9 cellular contexts compared by ENCODE assay signal in genomic region chr10:43421201-43421507, GRCh38. TPM values are rescaled to one million over a fixed set of nuclear protein-coding genes. Genes with fewer than 3 reads are reported as not detected.
DNase-seq lines count a peak whose midpoint lies in the region; ATAC-seq, FAIRE-seq and TF ChIP-seq lines count a peak whose summit lies in the region.
"Had no signal": no experiment of that assay in that cellular context is flagged by ENCODE, and none has a peak within 500 bp of the region (broad histone marks: within the 10 kb centered on the region; RNA-seq: fewer than 3 reads in every experiment).

No MANE protein-coding gene starts in this region.

- no peak for TF ChIP-seq EP300 in K562 (IDR thresholded peaks at IDR 0.05; ENCODE audit: low read length)

- no peak for TF ChIP-seq RAD21 in K562 (CRISPR knock-in tag; conservative IDR thresholded peaks at IDR 0.05 in 1 of 2, IDR thresholded peaks at IDR 0.05 in 1 of 2)

- ATAC-seq in Right ventricle myocardium inferior: no peak
- ATAC-seq in K562: no peak
- no peak for ATAC-seq in aorta (ENCODE audit: low FRiP score)

- no peak for TF ChIP-seq POLR2A in K562 (conservative IDR thresholded peaks at IDR 0.05)

- H3K4me1 ChIP-seq in right atrium auricular region: peaks cover 0 to 15% of the 10 kb centered on the region in 2 donors
- H3K4me1 ChIP-seq in K562 (replicated peaks in 1 of 2; ENCODE audit: control insufficient read depth in 2 of 2, insufficient read depth in 2 of 2, low read length in 2 of 2): peaks cover 39 to 53% of the 10 kb centered on the region in 2 experiments
- peaks cover 6% of the 10 kb centered on the region for H3K4me1 ChIP-seq in mesenchymal stem cell (ENCODE audit: control insufficient read depth, insufficient read depth, low read depth, low read length)
- H3K4me1 ChIP-seq in aorta (ENCODE audit: control insufficient read depth in 1 of 2, insufficient read depth in 2 of 2, low read length in 2 of 2): no peaks in the 10 kb centered on the region

- H3K27ac ChIP-seq in right atrium auricular region (peak overlapping the region; percentile 97 to 99), K562 (ENCODE audit: extremely low read depth, low read depth, low read length) (peak overlapping the region; percentile 85), mesenchymal stem cell (ENCODE audit: low read length, poor library complexity, severe bottlenecking) (peak overlapping the region; percentile 91), aorta (ENCODE audit: low read depth in 1 of 2, low read length in 2 of 2) (peak overlapping the region; percentile 5 to 90)

- DNase-seq in right atrium auricular region (ENCODE audit: low spot score): no peak
- DNase-seq in Right ventricle myocardium inferior (ENCODE audit: missing footprints): no peak
- DNase-seq in K562 (ENCODE audit: extremely low read depth in 1 of 4, low spot score in 3 of 4): no peak
- no peak for DNase-seq in mesenchymal stem cell
- DNase-seq in aorta: no peak
- no peak for DNase-seq in NCI-H2171 treated with DMSO at 0.1 percent for 48 hours (lab: John Stamatoyannopoulos, UW)
- DNase-seq in NCI-H1105 treated with DMSO at 0.1 percent for 48 hours (lab: John Stamatoyannopoulos, UW): no peak
- no peak for DNase-seq in NCI-H345 treated with DMSO at 0.1 percent for 48 hours (lab: John Stamatoyannopoulos, UW; ENCODE audit: unreplicated experiment)

- no peak overlapping the region for H2BK120ac ChIP-seq in mesenchymal stem cell (ENCODE audit: low read depth, low read length)

- intact Hi-C loops in Right ventricle myocardium inferior (cut with DNase I): loop anchor here (1.0 to 2.0 kb wide), 2 partner anchors 15 to 24 kb away; no protein-coding TSS in a partner anchor
- intact Hi-C loops in K562 (cut with micrococcal nuclease): no loop called here
- intact Hi-C loops in aorta (cut with DNase I): loop anchor here in 1 of 2 donors (2.0 kb wide), 1 partner anchor 16 kb away; the partner anchor contains the start of gene ZNF487

- H2BK15ac ChIP-seq in mesenchymal stem cell (ENCODE audit: low read depth, poor library complexity, severe bottlenecking): no peak overlapping the region

- H3K4me3 ChIP-seq in right atrium auricular region (peak overlapping the region; percentile 50 to 64), K562 (peak overlapping the region; percentile 13; the same call in 1 of the 2 replicates), mesenchymal stem cell (ENCODE audit: insufficient read depth in 1 of 2, low read depth in 1 of 2, low read length in 2 of 2) (peak overlapping the region in 1 of 2 experiments; percentile 83), aorta (ENCODE audit: low read length in 2 of 2) (peak overlapping the region in 1 of 2 donors; percentile 6)

- H4K8ac ChIP-seq in mesenchymal stem cell (ENCODE audit: low read length): no peak overlapping the region

- no peaks in the 10 kb centered on the region for H4K20me1 ChIP-seq in K562 (replicated peaks; ENCODE audit: control insufficient read depth, insufficient read depth, low read length)

- 38% methylated on average over 4 of the region's 4 CpGs for WGBS in K562 (ENCODE audit: insufficient coverage, low coverage, missing lambda C conversion rate)
- WGBS in mesenchymal stem cell: 91% methylated on average over 3 of the region's 4 CpGs
- 8 to 16% methylated on average over 4 of the region's 4 CpGs for WGBS in aorta, 2 donors

- peak overlapping the region in 1 of 2 experiments; percentile 74 for H3K18ac ChIP-seq in mesenchymal stem cell (ENCODE audit: low read depth in 1 of 2, low read length in 2 of 2)

- H3K23ac ChIP-seq in mesenchymal stem cell (ENCODE audit: low read length in 2 of 2): no peak overlapping the region

- H3K9ac ChIP-seq in K562 (ENCODE audit: insufficient read depth in 1 of 2, low read depth in 2 of 2, low read length in 2 of 2) (peak overlapping the region in 1 of 2 experiments; percentile 70; a peak in 3 of 4 replicates), mesenchymal stem cell (ENCODE audit: low read length) (peak overlapping the region; percentile 92)

- no peaks in the 10 kb centered on the region for H3K9me3 ChIP-seq in right atrium auricular region
- H3K9me3 ChIP-seq in K562 (replicated peaks; ENCODE audit: control insufficient read depth, insufficient read depth, low read depth, low read length): no peaks in the 10 kb centered on the region
- no peaks in the 10 kb centered on the region for H3K9me3 ChIP-seq in mesenchymal stem cell (ENCODE audit: control insufficient read depth, low read length)
- no peaks in the 10 kb centered on the region for H3K9me3 ChIP-seq in aorta (ENCODE audit: control insufficient read depth, low read length)

- no peak overlapping the region for H2BK5ac ChIP-seq in mesenchymal stem cell (ENCODE audit: low read depth, low read length, poor library complexity, severe bottlenecking)

- H4K91ac ChIP-seq in mesenchymal stem cell (ENCODE audit: low read length): no peak overlapping the region

- no peak overlapping the region for H2BK12ac ChIP-seq in mesenchymal stem cell (ENCODE audit: low read length in 2 of 2)

- POLR2A ChIA-PET in K562 (lab: Yijun Ruan, JAX): interaction anchor here (0.6 to 1.7 kb wide), 3 partner anchors 11 to 15 kb away, joined by 3 to 7 read pairs (median 3); partner anchors contain the start of gene ZNF487

- no peak overlapping the region for H3K4ac ChIP-seq in mesenchymal stem cell (ENCODE audit: low read depth in 1 of 2, low read length in 2 of 2)

- H3K36me3 ChIP-seq in right atrium auricular region: no peaks in the 10 kb centered on the region
- H3K36me3 ChIP-seq in K562 (ENCODE audit: control insufficient read depth, insufficient read depth, low read length): no peaks in the 10 kb centered on the region
- no peaks in the 10 kb centered on the region for H3K36me3 ChIP-seq in mesenchymal stem cell (ENCODE audit: control insufficient read depth in 1 of 2, insufficient read depth in 2 of 2, low read depth in 1 of 2, low read length in 2 of 2)
- H3K36me3 ChIP-seq in aorta (ENCODE audit: control insufficient read depth in 1 of 2, insufficient read depth in 2 of 2, low read length in 1 of 2): no peaks in the 10 kb centered on the region

- H2AK5ac ChIP-seq in mesenchymal stem cell (ENCODE audit: low read length, severe bottlenecking): no peak overlapping the region

- no peaks in the 10 kb centered on the region; the same call in 2 of the 3 replicates for H3K79me2 ChIP-seq in K562 (ENCODE audit: control insufficient read depth, insufficient read depth, low read length)

- H3K14ac ChIP-seq in mesenchymal stem cell (ENCODE audit: low read length in 2 of 2): no peak overlapping the region

- H3K79me1 ChIP-seq in mesenchymal stem cell (replicated peaks; ENCODE audit: low read length, poor library complexity, severe bottlenecking): no peaks in the 10 kb centered on the region

- no peaks in the 10 kb centered on the region for H3K9me1 ChIP-seq in K562 (ENCODE audit: control insufficient read depth, insufficient read depth, low read length)

- H3K4me2 ChIP-seq in K562 (ENCODE audit: insufficient read depth, low read length) (peak overlapping the region; percentile 68), mesenchymal stem cell (ENCODE audit: low read length, poor library complexity, severe bottlenecking) (peak overlapping the region; percentile 90)

- in situ Hi-C loops in K562 (cut with MboI): no loop called here

- H2AFZ ChIP-seq in K562 (ENCODE audit: low read depth, low read length): peak overlapping the region; percentile 53
- H2AFZ ChIP-seq in mesenchymal stem cell (ENCODE audit: low read depth, low read length): no peak overlapping the region

- no peaks in the 10 kb centered on the region for H3K27me3 ChIP-seq in right atrium auricular region
- no peaks in the 10 kb centered on the region for H3K27me3 ChIP-seq in K562 (ENCODE audit: control insufficient read depth in 2 of 2, insufficient read depth in 2 of 2, low read length in 2 of 2)
- H3K27me3 ChIP-seq in mesenchymal stem cell (ENCODE audit: control insufficient read depth in 1 of 2, insufficient read depth in 1 of 2, low read length in 2 of 2): no peaks in the 10 kb centered on the region
- no peaks in the 10 kb centered on the region for H3K27me3 ChIP-seq in aorta (ENCODE audit: control insufficient read depth in 1 of 2, insufficient read depth in 2 of 2, low read length in 1 of 2)

- TF ChIP-seq CTCF in right atrium auricular region (IDR thresholded peaks at IDR 0.05): no peak
- no peak for TF ChIP-seq CTCF in K562 (IDR thresholded peaks at IDR 0.05 in 2 of 3, conservative IDR thresholded peaks at IDR 0.05 in 1 of 3; ENCODE audit: insufficient read depth in 2 of 3, low read depth in 1 of 3, low read length in 3 of 3)

- BruUV-seq in K562 (replicated peaks; lab: Mats Ljungman, UMichigan): no TSS peak

- CTCF ChIA-PET in K562 (lab: Yijun Ruan, JAX; ENCODE audit: low intra/inter-chr PET ratio): no interaction called here

- FAIRE-seq in K562 (lab: Jason Lieb, UNC): no peak

RNA-seq across cellular contexts. Expression of gene HNRNPF, which starts 12.2 kb away (rescaled TPM):
- total RNA-seq in right atrium auricular region (10 to 100 TPM; 57.8 to 78.7 TPM), Right ventricle myocardium inferior (87.6 TPM), K562 (2014; rRNA removed) (475 and 482 TPM in 2 replicates), K562 (2014; rRNA removed; fragmentation: Illumina TruSeq; extraction: Trizol) (350 and 367 TPM in 2 replicates), K562 (2015; rRNA removed; fragmentation: Illumina TruSeq; extraction: Trizol) (425 and 438 TPM in 2 replicates), K562 (2021) (436 and 489 TPM in 2 replicates), aorta (100 to 1,000 TPM; 103 to 114 TPM)
- total RNA-seq in K562 (2011; cell fraction: chromatin; rRNA removed; ENCODE audit: low replicate concordance): 85.6 and 109 TPM in 2 replicates
- 72.0 and 75.3 TPM in 2 replicates for total RNA-seq in K562 (2011; cell fraction: nucleolus; rRNA removed)
- 72.8 and 78.1 TPM in 2 replicates for total RNA-seq in K562 (2011; cell fraction: nucleoplasm; rRNA removed)
- polyA plus RNA-seq in K562 (2011; rRNA removed) (331 and 341 TPM in 2 replicates), K562 (2014; fragmentation: Illumina TruSeq; extraction: Trizol) (450 and 461 TPM in 2 replicates), K562 (2014; fragmentation: Nextera tagmentation; extraction: Ambion mirVana) (100 to 1,000 TPM; 192 to 289 TPM), K562 (2014; rRNA removed) (390 and 416 TPM in 2 replicates), aorta (10 to 100 TPM; 54.3 to 63.2 TPM)
- 281 and 294 TPM in 2 replicates for polyA plus RNA-seq in K562 (2011; cell fraction: cytosol; rRNA removed)
- polyA plus RNA-seq in K562 (2011; cell fraction: nucleus; rRNA removed): 122 and 160 TPM in 2 replicates
- polyA plus RNA-seq in K562 (2012): 322 and 499 TPM in 2 replicates
- polyA minus RNA-seq in K562 (2011; rRNA and poly(A)+ RNA removed): 441 and 450 TPM in 2 replicates
- 190 and 194 TPM in 2 replicates for polyA minus RNA-seq in K562 (2011; cell fraction: cytosol; rRNA and poly(A)+ RNA removed)
- 39.4 and 62.3 TPM in 2 replicates for polyA minus RNA-seq in K562 (2011; cell fraction: nucleus; rRNA and poly(A)+ RNA removed)
- polyA plus RNA-seq in mesenchymal stem cell (2013, experiment 1 of 2): 115 TPM
- 117 TPM for polyA plus RNA-seq in mesenchymal stem cell (2013, experiment 2 of 2)

RNA-seq across cellular contexts. Expression of gene ZNF487, which starts 15.8 kb away (rescaled TPM):
- total RNA-seq in right atrium auricular region (1 to 10 TPM; 3.9 to 4.9 TPM), Right ventricle myocardium inferior (2.7 TPM), K562 (2014; rRNA removed) (2.7 and 3.2 TPM in 2 replicates), K562 (2014; rRNA removed; fragmentation: Illumina TruSeq; extraction: Trizol) (4.1 and 4.3 TPM in 2 replicates), K562 (2015; rRNA removed; fragmentation: Illumina TruSeq; extraction: Trizol) (3.7 and 4.3 TPM in 2 replicates), K562 (2021) (1.9 and 3.5 TPM in 2 replicates), aorta (1 to 10 TPM; 5.2 to 7.1 TPM)
- total RNA-seq in K562 (2011; cell fraction: chromatin; rRNA removed; ENCODE audit: low replicate concordance): 4.8 and 7.6 TPM in 2 replicates
- total RNA-seq in K562 (2011; cell fraction: nucleolus; rRNA removed): 4.8 and 5.1 TPM in 2 replicates
- total RNA-seq in K562 (2011; cell fraction: nucleoplasm; rRNA removed): 5.8 and 8.5 TPM in 2 replicates
- polyA plus RNA-seq in K562 (2011; rRNA removed) (5.5 and 5.9 TPM in 2 replicates), K562 (2014; fragmentation: Illumina TruSeq; extraction: Trizol) (4.1 and 4.2 TPM in 2 replicates), K562 (2014; fragmentation: Nextera tagmentation; extraction: Ambion mirVana) (1 to 10 TPM; 6.1 to 6.5 TPM), K562 (2014; rRNA removed) (3.2 and 3.7 TPM in 2 replicates), aorta (1 to 10 TPM; 8.8 to 9.4 TPM)
- 4.7 and 4.9 TPM in 2 replicates for polyA plus RNA-seq in K562 (2011; cell fraction: cytosol; rRNA removed)
- 2.3 and 3.1 TPM in 2 replicates for polyA plus RNA-seq in K562 (2011; cell fraction: nucleus; rRNA removed)
- 2.6 and 6.6 TPM in 2 replicates for polyA plus RNA-seq in K562 (2012)
- 1.4 and 1.7 TPM in 2 replicates for polyA minus RNA-seq in K562 (2011; rRNA and poly(A)+ RNA removed)
- 1.3 and 1.7 TPM in 2 replicates for polyA minus RNA-seq in K562 (2011; cell fraction: cytosol; rRNA and poly(A)+ RNA removed)
- 1.3 and 2.7 TPM in 2 replicates for polyA minus RNA-seq in K562 (2011; cell fraction: nucleus; rRNA and poly(A)+ RNA removed)
- polyA plus RNA-seq in mesenchymal stem cell (2013, experiment 1 of 2): 3.1 TPM
- polyA plus RNA-seq in mesenchymal stem cell (2013, experiment 2 of 2): 3.3 TPM

RNA-seq across cellular contexts. Expression of gene FXYD4, which starts 49.7 kb away (rescaled TPM):
- total RNA-seq in right atrium auricular region: not detected
- not detected for total RNA-seq in Right ventricle myocardium inferior
- not detected in 2 replicates for total RNA-seq in K562 (2011; cell fraction: chromatin; rRNA removed; ENCODE audit: low replicate concordance)
- total RNA-seq in K562 (2011; cell fraction: nucleolus; rRNA removed): not detected in 2 replicates
- total RNA-seq in K562 (2011; cell fraction: nucleoplasm; rRNA removed): not detected in 2 replicates
- not detected in 2 replicates for total RNA-seq in K562 (2014; rRNA removed)
- not detected in 2 replicates for total RNA-seq in K562 (2014; rRNA removed; fragmentation: Illumina TruSeq; extraction: Trizol)
- not detected in 2 replicates for total RNA-seq in K562 (2015; rRNA removed; fragmentation: Illumina TruSeq; extraction: Trizol)
- not detected in 2 replicates for total RNA-seq in K562 (2021)
- not detected in 2 replicates for polyA plus RNA-seq in K562 (2011; rRNA removed)
- 0.07 TPM in 1 of 2 replicates, not detected in the other for polyA plus RNA-seq in K562 (2011; cell fraction: cytosol; rRNA removed)
- not detected in 2 replicates for polyA plus RNA-seq in K562 (2011; cell fraction: nucleus; rRNA removed)
- 0.37 TPM in 1 of 2 replicates, not detected in the other for polyA plus RNA-seq in K562 (2012)
- polyA plus RNA-seq in K562 (2014; fragmentation: Illumina TruSeq; extraction: Trizol): not detected in 2 replicates
- polyA plus RNA-seq in K562 (2014; fragmentation: Nextera tagmentation; extraction: Ambion mirVana): not detected
- 0.94 TPM in 1 of 2 replicates, not detected in the other for polyA plus RNA-seq in K562 (2014; rRNA removed)
- polyA minus RNA-seq in K562 (2011; rRNA and poly(A)+ RNA removed): not detected in 2 replicates
- not detected in 2 replicates for polyA minus RNA-seq in K562 (2011; cell fraction: cytosol; rRNA and poly(A)+ RNA removed)
- polyA minus RNA-seq in K562 (2011; cell fraction: nucleus; rRNA and poly(A)+ RNA removed): not detected in 2 replicates
- not detected for polyA plus RNA-seq in mesenchymal stem cell (2013, experiment 1 of 2)
- not detected for polyA plus RNA-seq in mesenchymal stem cell (2013, experiment 2 of 2)
- not detected for total RNA-seq in aorta
- not detected for polyA plus RNA-seq in aorta
- total RNA-seq: lung microvascular endothelial cell had no signal

Comparison
In these comparisons a context has a peak if more than half of its experiments do, and no peak if none do; other contexts are left out.
1. H3K27ac ChIP-seq: peak in every context shown above with its lines; median percentile 98 in right atrium auricular region; 91 in mesenchymal stem cell; 85 in K562; 48 in aorta.